21 cellular contexts compared by ENCODE assay signal in genomic region chr7:36203081-36203775, GRCh38. TPM values are rescaled to one million over a fixed set of nuclear protein-coding genes. Genes with fewer than 3 reads are reported as not detected.
A peak's percentile ranks its signal among the peaks of the same experiment; 100 is the strongest.
DNase-seq lines count a peak whose midpoint lies in the region; ATAC-seq and TF ChIP-seq lines count a peak whose summit lies in the region.
"Had no signal": no experiment of that assay in that cellular context is flagged by ENCODE, and none has a peak within 500 bp of the region (broad histone marks: within the 10 kb centered on the region; RNA-seq: fewer than 3 reads in every experiment).

No MANE protein-coding gene starts in this region.

- no peak overlapping the region for H2AFZ ChIP-seq in mesenchymal stem cell (ENCODE audit: low read depth, low read length)
- H2AFZ ChIP-seq in MM.1S (ENCODE audit: low read length): no peak overlapping the region
- H2AFZ ChIP-seq: parathyroid adenoma had no signal

- H3K27ac Mint-ChIP-seq in activated T-helper 17 cell treated with anti-CD3 and anti-CD28 coated beads, Interleukin-2, amount 50 U/mL, for 72 hours: no peak overlapping the region
- H3K27ac Mint-ChIP-seq: activated CD4-positive, alpha-beta memory T cell treated with anti-CD3 and anti-CD28 coated beads for 36 hours; activated naive CD8-positive, alpha-beta T cell; B cell had no signal

- H3K9me3 Mint-ChIP-seq in activated T-helper 17 cell treated with anti-CD3 and anti-CD28 coated beads, Interleukin-2, amount 50 U/mL, for 72 hours: no peaks in the 10 kb centered on the region
- H3K9me3 Mint-ChIP-seq: activated CD4-positive, alpha-beta memory T cell treated with anti-CD3 and anti-CD28 coated beads for 36 hours; activated T-cell treated with anti-CD3 and anti-CD28 coated beads, Interleukin-2, amount 50 U/mL, for 24 hours had no signal

- H3K27me3 ChIP-seq in neutrophil (no peaks in the 10 kb centered on the region), mesenchymal stem cell (ENCODE audit: control insufficient read depth in 1 of 2, insufficient read depth in 1 of 2, low read length in 2 of 2) (no peaks in the 10 kb centered on the region), MM.1S (replicated peaks; ENCODE audit: insufficient read depth, low read length) (no peaks in the 10 kb centered on the region)
- H3K27me3 ChIP-seq: body of pancreas, gastrocnemius medialis had no signal

- no peak overlapping the region for H2BK120ac ChIP-seq in mesenchymal stem cell (ENCODE audit: low read depth, low read length)

- no peaks in the 10 kb centered on the region for H4K20me1 ChIP-seq in MM.1S (ENCODE audit: insufficient read depth, low read length)

- ATAC-seq in activated T-helper 17 cell treated with anti-CD3 and anti-CD28 coated beads, Interleukin-2, amount 50 U/mL, for 72 hours (replicated peaks): no peak
- ATAC-seq: gastrocnemius medialis had no signal

- H3K36me3 ChIP-seq in neutrophil: no peaks in the 10 kb centered on the region
- H3K36me3 ChIP-seq in mesenchymal stem cell (ENCODE audit: control insufficient read depth in 1 of 2, insufficient read depth in 2 of 2, low read depth in 1 of 2, low read length in 2 of 2): no peaks in the 10 kb centered on the region
- no peaks in the 10 kb centered on the region for H3K36me3 ChIP-seq in MM.1S (replicated peaks; ENCODE audit: insufficient read depth, low read length)
- H3K36me3 ChIP-seq: gastrocnemius medialis had no signal

- H3K9me2 ChIP-seq in MM.1S (replicated peaks; ENCODE audit: insufficient read depth, low read length): no peaks in the 10 kb centered on the region

- H3K4me1 Mint-ChIP-seq in activated T-helper 17 cell treated with anti-CD3 and anti-CD28 coated beads, Interleukin-2, amount 50 U/mL, for 72 hours: peaks cover 41% of the 10 kb centered on the region
- H3K4me1 Mint-ChIP-seq: B cell had no signal

- peak overlapping the region; percentile 46 for H3K27ac ChIP-seq in neutrophil
- no peak overlapping the region for H3K27ac ChIP-seq in mesenchymal stem cell (ENCODE audit: low read length, poor library complexity, severe bottlenecking)
- H3K27ac ChIP-seq in MM.1S (ENCODE audit: low read length): no peak overlapping the region
- H3K27ac ChIP-seq: body of pancreas, coronary artery, parathyroid adenoma, VCaP had no signal

- no peak overlapping the region for H4K91ac ChIP-seq in mesenchymal stem cell (ENCODE audit: low read length)

- no peak overlapping the region for H3K14ac ChIP-seq in mesenchymal stem cell (ENCODE audit: low read length in 2 of 2)

- H3K18ac ChIP-seq in mesenchymal stem cell (ENCODE audit: low read depth in 1 of 2, low read length in 2 of 2): no peak overlapping the region

- H3K4me3 ChIP-seq in NB4 (ENCODE audit: low read depth, low read length): no peak overlapping the region
- no peak overlapping the region for H3K4me3 ChIP-seq in neutrophil (ENCODE audit: low read depth in 1 of 2, low read length in 1 of 2)
- H3K4me3 ChIP-seq in mesenchymal stem cell (ENCODE audit: insufficient read depth in 1 of 2, low read depth in 1 of 2, low read length in 2 of 2): no peak overlapping the region
- no peak overlapping the region for H3K4me3 ChIP-seq in MM.1S (ENCODE audit: low read length)
- H3K4me3 ChIP-seq: body of pancreas, coronary artery, gastrocnemius medialis had no signal

- H3K9me3 ChIP-seq in neutrophil: no peaks in the 10 kb centered on the region
- H3K9me3 ChIP-seq in mesenchymal stem cell (ENCODE audit: control insufficient read depth, low read length): no peaks in the 10 kb centered on the region
- no peaks in the 10 kb centered on the region for H3K9me3 ChIP-seq in MM.1S (replicated peaks; ENCODE audit: insufficient read depth, low read length)
- H3K9me3 ChIP-seq: body of pancreas, gastrocnemius medialis had no signal

- no peaks in the 10 kb centered on the region for H3K79me2 ChIP-seq in MM.1S (ENCODE audit: low read length)
- H3K79me2 ChIP-seq: parathyroid adenoma had no signal

- no peak overlapping the region for H4K8ac ChIP-seq in mesenchymal stem cell (ENCODE audit: low read length)

- H3K4me3 Mint-ChIP-seq in activated T-helper 17 cell treated with anti-CD3 and anti-CD28 coated beads, Interleukin-2, amount 50 U/mL, for 72 hours: peak overlapping the region; percentile 21
- H3K4me3 Mint-ChIP-seq: activated CD4-positive, alpha-beta memory T cell treated with anti-CD3 and anti-CD28 coated beads for 36 hours; activated naive CD8-positive, alpha-beta T cell; activated T-cell treated with anti-CD3 and anti-CD28 coated beads, Interleukin-2, amount 50 U/mL, for 24 hours; B cell had no signal

- H3K9ac ChIP-seq in mesenchymal stem cell (ENCODE audit: low read length): no peak overlapping the region
- H3K9ac ChIP-seq in MM.1S (ENCODE audit: low read length): no peak overlapping the region
- H3K9ac ChIP-seq: parathyroid adenoma had no signal

- H2AK5ac ChIP-seq in mesenchymal stem cell (ENCODE audit: low read length, severe bottlenecking): no peak overlapping the region

- TF ChIP-seq POLR2A in NB4 (IDR thresholded peaks at IDR 0.05; ENCODE audit: extremely low read depth, insufficient read length): no peak

- H3K79me1 ChIP-seq in mesenchymal stem cell (replicated peaks; ENCODE audit: low read length, poor library complexity, severe bottlenecking): no peaks in the 10 kb centered on the region

- no peak overlapping the region for H3K23ac ChIP-seq in mesenchymal stem cell (ENCODE audit: low read length in 2 of 2)

- 51% methylated on average over 6 of the region's 8 CpGs for WGBS in mesenchymal stem cell

- H3K36me3 Mint-ChIP-seq in activated T-helper 17 cell treated with anti-CD3 and anti-CD28 coated beads, Interleukin-2, amount 50 U/mL, for 72 hours (ENCODE audit: low read depth): no peaks in the 10 kb centered on the region
- H3K36me3 Mint-ChIP-seq: activated CD4-positive, alpha-beta memory T cell treated with anti-CD3 and anti-CD28 coated beads for 36 hours; activated naive CD8-positive, alpha-beta T cell had no signal

- TF ChIP-seq CTCF in NB4 (IDR thresholded peaks at IDR 0.05; ENCODE audit: low read depth, low read length): no peak
- TF ChIP-seq CTCF in neutrophil (IDR thresholded peaks at IDR 0.05): no peak
- no peak for TF ChIP-seq CTCF in MM.1S (IDR thresholded peaks at IDR 0.05; ENCODE audit: low read length)

- H2BK5ac ChIP-seq in mesenchymal stem cell (ENCODE audit: low read depth, low read length, poor library complexity, severe bottlenecking): no peak overlapping the region

- peak; percentile 33 for DNase-seq in GDM1 (lab: John Stamatoyannopoulos, UW)
- DNase-seq in NB4 (ENCODE audit: low read depth): peak; percentile 30
- no peak for DNase-seq in DMS153 treated with DMSO at 0.1 percent for 48 hours (lab: John Stamatoyannopoulos, UW; ENCODE audit: unreplicated experiment)
- DNase-seq in mesenchymal stem cell: no peak
- no peak for DNase-seq in MM.1S
- DNase-seq: activated CD4-positive, alpha-beta memory T cell treated with anti-CD3 and anti-CD28 coated beads for 36 hours; activated T-cell treated with anti-CD3 and anti-CD28 coated beads, Interleukin-2, amount 50 U/mL, for 24 hours; gastrocnemius medialis; Kasumi-1; NCI-H1105 treated with DMSO at 0.1 percent for 48 hours; RPMI8226; stimulated activated CD4-positive, alpha-beta T cell treated with anti-CD3 and anti-CD28 coated beads, Interleukin-2, amount 100 ng/mL, for 48 hours; substantia nigra had no signal

- H3K27me3 Mint-ChIP-seq in activated T-helper 17 cell treated with anti-CD3 and anti-CD28 coated beads, Interleukin-2, amount 50 U/mL, for 72 hours: no peaks in the 10 kb centered on the region
- H3K27me3 Mint-ChIP-seq: activated CD4-positive, alpha-beta memory T cell treated with anti-CD3 and anti-CD28 coated beads for 36 hours; activated naive CD8-positive, alpha-beta T cell; activated T-cell treated with anti-CD3 and anti-CD28 coated beads, Interleukin-2, amount 50 U/mL, for 24 hours had no signal

- H2BK15ac ChIP-seq in mesenchymal stem cell (ENCODE audit: low read depth, poor library complexity, severe bottlenecking): no peak overlapping the region

- H3K4me1 ChIP-seq in neutrophil (ENCODE audit: control insufficient read depth in 1 of 2, insufficient read depth in 1 of 2, low read depth in 1 of 2, low read length in 1 of 2): peaks cover 27 to 44% of the 10 kb centered on the region in 2 experiments
- H3K4me1 ChIP-seq in mesenchymal stem cell (ENCODE audit: control insufficient read depth, insufficient read depth, low read depth, low read length): peaks cover 10% of the 10 kb centered on the region
- H3K4me1 ChIP-seq in MM.1S (ENCODE audit: low read length): no peaks in the 10 kb centered on the region

- H3F3A ChIP-seq in MM.1S (ENCODE audit: insufficient read depth, low read length): no peaks in the 10 kb centered on the region

- no peak overlapping the region for H3K4me2 ChIP-seq in mesenchymal stem cell (ENCODE audit: low read length, poor library complexity, severe bottlenecking)
- H3K4me2 ChIP-seq in MM.1S (ENCODE audit: low read depth, low read length): no peak overlapping the region

- no peak overlapping the region for H3K4ac ChIP-seq in mesenchymal stem cell (ENCODE audit: low read depth in 1 of 2, low read length in 2 of 2)

- peak overlapping the region in 1 of 2 experiments; percentile 88 for H2BK12ac ChIP-seq in mesenchymal stem cell (ENCODE audit: low read length in 2 of 2)

RNA-seq across cellular contexts. Expression of gene EEPD1, which starts 50.2 kb away (rescaled TPM):
- total RNA-seq in activated T-helper 17 cell treated with anti-CD3 and anti-CD28 coated beads, Interleukin-2, amount 50 U/mL, for 72 hours: 1 to 10 TPM in 1 of 2 donors, under 1 TPM in 1; 0.95 to 5.1 TPM
- polyA plus RNA-seq in mesenchymal stem cell (2013, experiment 1 of 2): 5.2 TPM
- 4.3 TPM for polyA plus RNA-seq in mesenchymal stem cell (2013, experiment 2 of 2)

Comparison
In these comparisons a context has a peak if more than half of its experiments do, and no peak if none do; other contexts are left out.
1. DNase-seq: peak in GDM1 (single experiment) and NB4 (single experiment); none in DMS153 treated with DMSO at 0.1 percent for 48 hours (single experiment), mesenchymal stem cell (single experiment) and MM.1S (single experiment).